Comparison of ENCODE assay signal across 8 cellular contexts in the genomic region with DNA sequence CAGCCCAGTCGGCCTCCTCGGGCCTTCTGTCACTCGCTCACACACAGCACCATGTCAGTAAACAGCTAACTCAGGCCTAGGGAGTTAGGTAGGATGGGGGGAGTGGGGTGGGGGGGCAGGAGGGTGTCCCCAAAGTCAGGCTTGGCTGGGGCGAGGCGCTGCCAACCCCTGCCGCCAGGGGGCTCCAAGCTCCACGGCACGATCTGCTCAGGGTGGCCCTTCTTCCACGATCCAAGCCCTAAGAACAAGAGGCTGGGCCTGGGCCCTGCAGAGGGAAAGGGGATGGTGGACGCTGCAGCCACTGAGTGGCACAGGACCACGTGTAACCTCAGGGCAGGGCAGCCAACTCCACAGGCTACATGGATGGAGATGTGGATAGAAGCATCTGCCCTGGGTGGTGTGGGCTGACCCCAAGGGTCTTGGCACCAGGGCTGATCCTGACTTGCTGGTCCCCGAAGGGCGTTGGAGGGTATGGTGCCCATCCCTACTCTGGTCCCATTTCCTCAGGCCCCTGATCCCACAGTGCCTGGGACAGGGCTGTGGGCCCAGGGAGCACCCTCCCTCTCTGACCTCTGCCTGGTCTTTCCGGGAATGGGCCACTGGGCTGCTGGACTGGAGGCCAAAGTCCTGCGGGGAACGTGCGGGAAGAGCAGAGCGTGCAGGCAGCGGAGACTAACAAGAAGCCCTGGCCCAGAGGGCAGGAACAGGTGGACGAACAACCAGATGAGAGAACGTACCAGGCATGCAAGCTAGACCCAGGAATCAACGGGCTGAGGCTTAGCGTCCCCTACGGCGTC. TPM values are rescaled to one million over a fixed set of nuclear protein-coding genes. Genes with fewer than 3 reads are reported as not detected.
A peak's percentile ranks its signal among the peaks of the same experiment; 100 is the strongest.
DNase-seq lines count a peak whose midpoint lies in the region; ATAC-seq and TF ChIP-seq lines count a peak whose summit lies in the region.

No MANE protein-coding gene starts in this region.

- H3K9me3 Mint-ChIP-seq in Calu3 (ENCODE audit: low read depth, unreplicated experiment) = no peaks in the 10 kb centered on the region

- H3K4me1 ChIP-seq in HUES64 (ENCODE audit: insufficient read depth, low read length) (peaks cover 10% of the 10 kb centered on the region), ascending aorta (peaks cover 0 to 10% of the 10 kb centered on the region in 2 donors)

- no peak overlapping the region for H3K4me3 Mint-ChIP-seq in Calu3 (ENCODE audit: low read depth, unreplicated experiment)

- no peaks in the 10 kb centered on the region for H3K9me3 ChIP-seq in HUES64 (ENCODE audit: insufficient read depth, low read depth, low read length)
- no peaks in the 10 kb centered on the region for H3K9me3 ChIP-seq in ascending aorta

- ATAC-seq in GM21737 (IDR thresholded peaks at IDR 0.05; ENCODE audit: unreplicated experiment) (no peak), HG03095 (IDR thresholded peaks at IDR 0.05; ENCODE audit: unreplicated experiment) (no peak)

- intact Hi-C loops in Calu3 (cut with micrococcal nuclease; ENCODE audit: unreplicated experiment) = loop anchor here (2.0 to 5.0 kb wide), 2 partner anchors 42 to 58 kb away; no protein-coding TSS in a partner anchor
- intact Hi-C loops in ascending aorta (cut with DNase I) = loop anchor here (1.0 kb wide), 1 partner anchor 43 kb away; no protein-coding TSS in a partner anchor

- peaks cover 61% of the 10 kb centered on the region for H3K36me3 Mint-ChIP-seq in Calu3 (ENCODE audit: insufficient read depth, unreplicated experiment)

- no peaks in the 10 kb centered on the region for H3K27me3 Mint-ChIP-seq in Calu3 (ENCODE audit: unreplicated experiment)

- no TSS peak for BruUV-seq in Calu3 (replicated peaks; lab: Mats Ljungman, UMichigan)

- TF ChIP-seq CTCF in Calu3 (IDR thresholded peaks at IDR 0.05; ENCODE audit: unreplicated experiment) (peak; percentile 98), ascending aorta (IDR thresholded peaks at IDR 0.05) (peak; percentile 75 to 98 (median 96))

- WGBS in HUES64 = 73% methylated on average over 25 of the region's 25 CpGs

- peak; percentile 81 for DNase-seq in Calu3
- peak; percentile 78 for DNase-seq in T-helper 9 cell
- peak in 1 of 2 donors; percentile 82 for DNase-seq in ascending aorta (ENCODE audit: low spot score in 2 of 2)
- peak in 44 of 51 donors; percentile 17 to 80 (median 48) for DNase-seq in hypothalamus (lab: John Stamatoyannopoulos, UW)
- DNase-seq in stimulated activated CD4-positive, alpha-beta T cell treated with anti-CD3 and anti-CD28 coated beads, Interleukin-12 subunit alpha, Interleukin-12 subunit beta, amount 100 ng/mL, for 4 hours = peak; percentile 81

- H3K27ac ChIP-seq in HUES64 (ENCODE audit: low read depth, low read length) (peak overlapping the region; percentile 14; the same call in 1 of the 2 replicates), ascending aorta (peak overlapping the region; percentile 26 to 69)

- peaks cover 30% of the 10 kb centered on the region for H3K36me3 ChIP-seq in HUES64 (ENCODE audit: insufficient read depth, low read length)
- peaks cover 69 to 86% of the 10 kb centered on the region in 2 donors for H3K36me3 ChIP-seq in ascending aorta

- CTCF ChIA-PET in Calu3 (lab: Charles Lee) = interaction anchor here (0.7 to 1.7 kb wide), 5 partner anchors 13 to 57 kb away, joined by 3 to 15 read pairs (median 4); no protein-coding TSS in a partner anchor

- H3K4me3 ChIP-seq in HUES64 (ENCODE audit: low read length) = no peak overlapping the region
- H3K4me3 ChIP-seq in ascending aorta = no peak overlapping the region

- H3K27ac Mint-ChIP-seq in Calu3 (ENCODE audit: unreplicated experiment) = no peak overlapping the region

- H3K9ac ChIP-seq in HUES64 (ENCODE audit: low read depth, low read length) = no peak overlapping the region

- peaks cover 19% of the 10 kb centered on the region for H3K4me1 Mint-ChIP-seq in Calu3 (ENCODE audit: low read depth, unreplicated experiment)

- H3K27me3 ChIP-seq in HUES64 (ENCODE audit: insufficient read depth, low read length) (no peaks in the 10 kb centered on the region), ascending aorta (no peaks in the 10 kb centered on the region)

RNA-seq across cellular contexts. Expression of a gene that starts 29.1 kb away (rescaled TPM):
- total RNA-seq in Calu3 (2022) = 33.7 and 36.3 TPM in 2 replicates
- 12.2 TPM for polyA plus RNA-seq in HUES64 (2013, experiment 1 of 2)
- polyA plus RNA-seq in HUES64 (2013, experiment 2 of 2) = 12.3 TPM
- total RNA-seq in ascending aorta = 46.0 TPM

RNA-seq across cellular contexts. Expression of a gene that starts 29.1 kb away (rescaled TPM):
- total RNA-seq in Calu3 (2022) (165 and 170 TPM in 2 replicates), ascending aorta (150 TPM)
- 39.3 TPM for polyA plus RNA-seq in HUES64 (2013, experiment 1 of 2)
- polyA plus RNA-seq in HUES64 (2013, experiment 2 of 2) = 49.7 TPM

RNA-seq across cellular contexts. Expression of a gene that starts 45.9 kb away (rescaled TPM):
- total RNA-seq in Calu3 (2022) = 19.7 and 21.7 TPM in 2 replicates
- polyA plus RNA-seq in HUES64 (2013, experiment 1 of 2) = 34.8 TPM
- polyA plus RNA-seq in HUES64 (2013, experiment 2 of 2) = 33.9 TPM
- 252 TPM for total RNA-seq in ascending aorta

RNA-seq across cellular contexts. Expression of a gene that starts 50.2 kb away (rescaled TPM):
- 33.5 and 41.4 TPM in 2 replicates for total RNA-seq in Calu3 (2022)
- polyA plus RNA-seq in HUES64 (2013, experiment 1 of 2) = 7.2 TPM
- 6.3 TPM for polyA plus RNA-seq in HUES64 (2013, experiment 2 of 2)
- 26.3 TPM for total RNA-seq in ascending aorta

Comparison
In these comparisons a context has a peak if more than half of its experiments do, and no peak if none do; other contexts are left out.
1. RNA of a gene that starts 45.9 kb away (total RNA-seq): 252 TPM in ascending aorta (single experiment); 19.7 to 21.7 TPM in Calu3; every median in the first group is over 10 times any median in the second.